In the genomic region with DNA sequence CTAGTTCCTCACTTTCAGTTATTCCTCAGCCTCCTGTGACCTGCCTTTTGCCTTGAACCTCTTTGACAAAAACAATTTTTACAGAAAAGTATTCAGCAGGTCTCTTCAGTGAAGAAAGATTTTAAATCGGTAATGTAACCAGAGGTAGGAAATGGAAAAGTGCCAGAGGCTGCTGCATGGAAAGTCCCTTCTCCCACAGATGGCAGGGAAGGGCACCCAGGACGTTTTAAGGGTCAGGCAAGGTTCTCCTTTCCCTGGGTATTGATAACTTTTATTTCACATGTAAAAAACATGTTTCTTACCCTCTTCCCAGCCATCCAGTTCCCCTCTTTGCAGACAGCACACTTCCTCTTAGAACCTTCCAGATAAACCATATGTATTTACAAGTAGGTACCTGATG, we compare ENCODE assay signal across 24 cellular contexts.
A peak's percentile ranks its signal among the peaks of the same experiment; 100 is the strongest.
DNase-seq lines count a peak whose midpoint lies in the region; ATAC-seq, FAIRE-seq and TF ChIP-seq lines count a peak whose summit lies in the region.
"Had no signal": no experiment of that assay in that cellular context is flagged by ENCODE, and none has a peak within 500 bp of the region (broad histone marks: within the 10 kb centered on the region; RNA-seq: fewer than 3 reads in every experiment).

No MANE protein-coding gene starts in this region.

- H3K36me3 Mint-ChIP-seq in CD4-positive, alpha-beta memory T cell, result no peaks in the 10 kb centered on the region
- no peaks in the 10 kb centered on the region for H3K36me3 Mint-ChIP-seq in activated CD8-positive, alpha-beta memory T cell treated with anti-CD3 and anti-CD28 coated beads, Interleukin-2, amount 10 ng/mL, durations not matched to agents 7 days and 5 days
- H3K36me3 Mint-ChIP-seq in activated T-helper 2 cell treated with anti-CD3 and anti-CD28 coated beads, Interferon-gamma antibody, Interleukin-2, Interleukin-4, amounts not matched to agents 10 μg/mL and 5 μg/mL and 100 μg/mL, durations not matched to agents 14 hours and 24 hours and 36 hours (ENCODE audit: low read depth), result no peaks in the 10 kb centered on the region
- H3K36me3 Mint-ChIP-seq: CD8-positive, alpha-beta memory T cell had no signal

- no peak for TF ChIP-seq RAD21 in A549 (conservative IDR thresholded peaks at IDR 0.05 in 1 of 2, IDR thresholded peaks at IDR 0.05 in 1 of 2)

- CTCF ChIA-PET in A549 (lab: Yijun Ruan, JAX), result interaction anchor here (0.5 to 1.3 kb wide), 2 partner anchors 17 to 566 kb away, joined by 3 to 4 read pairs; no protein-coding TSS in a partner anchor
- CTCF ChIA-PET in CD4-positive, alpha-beta memory T cell (lab: Charles Lee; ENCODE audit: partially characterized antibody), result interaction anchor here (4.2 kb wide), 1 partner anchor 43 kb away, joined by 17 read pairs; no protein-coding TSS in a partner anchor
- CTCF ChIA-PET in activated CD8-positive, alpha-beta memory T cell treated with anti-CD3 and anti-CD28 coated beads, Interleukin-2, amount 10 ng/mL, durations not matched to agents 7 days and 5 days (lab: Charles Lee), result no interaction called here

- intact Hi-C loops in CD4-positive, alpha-beta memory T cell (cut with micrococcal nuclease), result no loop called here
- intact Hi-C loops in mucosa of descending colon (cut with DNase I, micrococcal nuclease), result no loop called here
- intact Hi-C loops in activated T-helper 2 cell treated with anti-CD3 and anti-CD28 coated beads, Interferon-gamma antibody, Interleukin-2, Interleukin-4, amounts not matched to agents 10 μg/mL and 5 μg/mL and 100 μg/mL, durations not matched to agents 14 hours and 24 hours and 36 hours (cut with micrococcal nuclease), result no loop called here

- H3K4me1 ChIP-seq in A549 (peaks cover 26% of the 10 kb centered on the region; the same call in 2 of the 3 replicates), mucosa of descending colon (ENCODE audit: low read depth) (no peaks in the 10 kb centered on the region)
- H3K4me1 ChIP-seq in CD4-positive, alpha-beta memory T cell (ENCODE audit: insufficient read depth, low read length), result peaks cover 47% of the 10 kb centered on the region
- H3K4me1 ChIP-seq: Peyer's patch had no signal

- TF ChIP-seq CTCF in A549 (IDR thresholded peaks at IDR 0.05) (no peak), mucosa of descending colon (IDR thresholded peaks at IDR 0.05) (no peak)

- 8% methylated on average over 2 of the region's 2 CpGs for WGBS in A549 (ENCODE audit: missing lambda C conversion rate)

- POLR2A ChIA-PET in A549 (lab: Yijun Ruan, JAX), result no interaction called here
- POLR2A ChIA-PET in CD4-positive, alpha-beta memory T cell (lab: Charles Lee; ENCODE audit: partially characterized antibody), result no interaction called here

- TF ChIP-seq POLR2A in A549 (IDR thresholded peaks at IDR 0.05; ENCODE audit: low read length), result no peak

- peaks cover 3% of the 10 kb centered on the region; the same call in 1 of the 3 replicates for H3K9me3 ChIP-seq in A549
- no peaks in the 10 kb centered on the region for H3K9me3 ChIP-seq in CD4-positive, alpha-beta memory T cell (ENCODE audit: control insufficient read depth in 1 of 2, low read length in 2 of 2)
- H3K9me3 ChIP-seq in mucosa of descending colon, result peaks cover 78% of the 10 kb centered on the region
- H3K9me3 ChIP-seq: Peyer's patch had no signal

- no peaks in the 10 kb centered on the region for H3K27me3 ChIP-seq in CD4-positive, alpha-beta memory T cell (ENCODE audit: insufficient read depth, low read length)
- H3K27me3 ChIP-seq: Peyer's patch had no signal

- no peak overlapping the region for H3K27ac ChIP-seq in A549
- H3K27ac ChIP-seq in CD4-positive, alpha-beta memory T cell (ENCODE audit: low read depth, low read length), result peak overlapping the region; percentile 39

- H3K27ac Mint-ChIP-seq in CD4-positive, alpha-beta memory T cell, result no peak overlapping the region
- H3K27ac Mint-ChIP-seq in activated CD8-positive, alpha-beta memory T cell treated with anti-CD3 and anti-CD28 coated beads, Interleukin-2, amount 10 ng/mL, durations not matched to agents 7 days and 5 days, result no peak overlapping the region
- no peak overlapping the region for H3K27ac Mint-ChIP-seq in activated T-helper 2 cell treated with anti-CD3 and anti-CD28 coated beads, Interferon-gamma antibody, Interleukin-2, Interleukin-4, amounts not matched to agents 10 μg/mL and 5 μg/mL and 100 μg/mL, durations not matched to agents 14 hours and 24 hours and 36 hours
- H3K27ac Mint-ChIP-seq: CD8-positive, alpha-beta memory T cell had no signal

- H3K27me3 Mint-ChIP-seq in CD4-positive, alpha-beta memory T cell, result no peaks in the 10 kb centered on the region
- no peaks in the 10 kb centered on the region for H3K27me3 Mint-ChIP-seq in activated CD8-positive, alpha-beta memory T cell treated with anti-CD3 and anti-CD28 coated beads, Interleukin-2, amount 10 ng/mL, durations not matched to agents 7 days and 5 days
- H3K27me3 Mint-ChIP-seq in activated T-helper 2 cell treated with anti-CD3 and anti-CD28 coated beads, Interferon-gamma antibody, Interleukin-2, Interleukin-4, amounts not matched to agents 10 μg/mL and 5 μg/mL and 100 μg/mL, durations not matched to agents 14 hours and 24 hours and 36 hours (ENCODE audit: low read depth), result no peaks in the 10 kb centered on the region
- H3K27me3 Mint-ChIP-seq: CD8-positive, alpha-beta memory T cell had no signal

- 0 out of 3 replicates have a peak overlapping the region, but pooled peaks have one; percentile 3 for H3K4me2 ChIP-seq in A549

- H3K9me3 Mint-ChIP-seq in CD4-positive, alpha-beta memory T cell, result no peaks in the 10 kb centered on the region
- H3K9me3 Mint-ChIP-seq in activated CD8-positive, alpha-beta memory T cell treated with anti-CD3 and anti-CD28 coated beads, Interleukin-2, amount 10 ng/mL, durations not matched to agents 7 days and 5 days (ENCODE audit: low read depth), result no peaks in the 10 kb centered on the region
- no peaks in the 10 kb centered on the region for H3K9me3 Mint-ChIP-seq in activated T-helper 2 cell treated with anti-CD3 and anti-CD28 coated beads, Interferon-gamma antibody, Interleukin-2, Interleukin-4, amounts not matched to agents 10 μg/mL and 5 μg/mL and 100 μg/mL, durations not matched to agents 14 hours and 24 hours and 36 hours
- H3K9me3 Mint-ChIP-seq: CD8-positive, alpha-beta memory T cell had no signal

- H3K36me3 ChIP-seq in CD4-positive, alpha-beta memory T cell (ENCODE audit: insufficient read depth, low read length), result no peaks in the 10 kb centered on the region
- H3K36me3 ChIP-seq in mucosa of descending colon (ENCODE audit: low read depth), result no peaks in the 10 kb centered on the region
- H3K36me3 ChIP-seq: Peyer's patch had no signal

- peaks cover under 1 to 4% (median 2%) of the 10 kb centered on the region in 4 donors for H3K4me1 Mint-ChIP-seq in CD4-positive, alpha-beta memory T cell
- peaks cover 2% of the 10 kb centered on the region for H3K4me1 Mint-ChIP-seq in activated CD8-positive, alpha-beta memory T cell treated with anti-CD3 and anti-CD28 coated beads, Interleukin-2, amount 10 ng/mL, durations not matched to agents 7 days and 5 days
- H3K4me1 Mint-ChIP-seq in activated T-helper 2 cell treated with anti-CD3 and anti-CD28 coated beads, Interferon-gamma antibody, Interleukin-2, Interleukin-4, amounts not matched to agents 10 μg/mL and 5 μg/mL and 100 μg/mL, durations not matched to agents 14 hours and 24 hours and 36 hours (ENCODE audit: low read depth), result peaks cover 3% of the 10 kb centered on the region

- peak; percentile 94 for FAIRE-seq in A549 (lab: Jason Lieb, UNC)
- FAIRE-seq: GM12892, GM19239, H54, HTR-8/SVneo had no signal

- no peak for ATAC-seq in A549
- no peak for ATAC-seq in activated CD8-positive, alpha-beta memory T cell treated with anti-CD3 and anti-CD28 coated beads, Interleukin-2, amount 10 ng/mL, durations not matched to agents 7 days and 5 days
- ATAC-seq in mucosa of descending colon, result peak; percentile 23
- no peak for ATAC-seq in GM18870 (IDR thresholded peaks at IDR 0.05; ENCODE audit: unreplicated experiment)

- no peak overlapping the region for H3K4me3 Mint-ChIP-seq in CD4-positive, alpha-beta memory T cell
- no peak overlapping the region for H3K4me3 Mint-ChIP-seq in activated CD8-positive, alpha-beta memory T cell treated with anti-CD3 and anti-CD28 coated beads, Interleukin-2, amount 10 ng/mL, durations not matched to agents 7 days and 5 days
- no peak overlapping the region for H3K4me3 Mint-ChIP-seq in activated T-helper 2 cell treated with anti-CD3 and anti-CD28 coated beads, Interferon-gamma antibody, Interleukin-2, Interleukin-4, amounts not matched to agents 10 μg/mL and 5 μg/mL and 100 μg/mL, durations not matched to agents 14 hours and 24 hours and 36 hours (ENCODE audit: low read depth)
- H3K4me3 Mint-ChIP-seq: CD8-positive, alpha-beta memory T cell had no signal

- H3K4me3 ChIP-seq in A549, result no peak overlapping the region
- H3K4me3 ChIP-seq in CD4-positive, alpha-beta memory T cell (ENCODE audit: low read length in 2 of 2), result no peak overlapping the region
- H3K4me3 ChIP-seq in mucosa of descending colon, result no peak overlapping the region
- H3K4me3 ChIP-seq: Peyer's patch had no signal

- DNase-seq in A549 (ENCODE audit: low read depth in 1 of 2, low spot score in 1 of 2) (no peak), mucosa of descending colon (peak in 1 of 3 donors; percentile 12)
- no peak for DNase-seq in CD4-positive, alpha-beta memory T cell
- DNase-seq in activated CD8-positive, alpha-beta memory T cell treated with anti-CD3 and anti-CD28 coated beads, Interleukin-2, amount 10 ng/mL, durations not matched to agents 7 days and 5 days, result peak; percentile 38
- DNase-seq in activated CD4-positive, alpha-beta T cell treated with anti-CD3 and anti-CD28 coated beads, Interleukin-2, amount 50 U/mL, for 48 hours, result no peak
- no peak for DNase-seq in activated T-helper 2 cell treated with anti-CD3 and anti-CD28 coated beads, Interferon-gamma antibody, Interleukin-2, Interleukin-4, amounts not matched to agents 10 μg/mL and 5 μg/mL and 100 μg/mL, durations not matched to agents 14 hours and 24 hours and 36 hours (ENCODE audit: low spot score)
- DNase-seq: C1 segment of cervical spinal cord; CD8-positive, alpha-beta memory T cell; DMS79 treated with DMSO at 0.1 percent for 48 hours; KBM-7; MM.1S; NCI-H2029; NCI-H226; NCI-H510A; NCI-H69; OCI-M1; Peyer's patch; SHP77 treated with DMSO at 0.1 percent for 48 hours; SW 1271 had no signal

- no peak for TF ChIP-seq EP300 in A549 (IDR thresholded peaks at IDR 0.05)

TF ChIP-seq in A549, 52 proteins besides CTCF, POLR2A, EP300 and RAD21 (continues in another document):
- no peak for TF ChIP-seq FOXS1 (CRISPR knock-in tag; IDR thresholded peaks at IDR 0.05)
- TF ChIP-seq ZNF302 (CRISPR knock-in tag; IDR thresholded peaks at IDR 0.05), result no peak
- no peak for TF ChIP-seq MAZ (IDR thresholded peaks at IDR 0.05; ENCODE audit: borderline replicate concordance, low read depth, low read length)
- no peak for TF ChIP-seq HOXA7 (CRISPR knock-in tag; IDR thresholded peaks at IDR 0.05)
- TF ChIP-seq POLR2AphosphoS2 (conservative IDR thresholded peaks at IDR 0.05; ENCODE audit: low read length), result no peak
- no peak for TF ChIP-seq SREBF2 (IDR thresholded peaks at IDR 0.05)
- no peak for TF ChIP-seq RFX5 (IDR thresholded peaks at IDR 0.05)
- no peak for TF ChIP-seq HOXB13 (CRISPR knock-in tag; IDR thresholded peaks at IDR 0.05; ENCODE audit: low read depth)
- no peak for TF ChIP-seq KDM1A (IDR thresholded peaks at IDR 0.05; ENCODE audit: low read depth)
- TF ChIP-seq HOXB5 (CRISPR knock-in tag; IDR thresholded peaks at IDR 0.05), result no peak
- no peak for TF ChIP-seq CEBPB (IDR thresholded peaks at IDR 0.05)
